Comparison of ENCODE assay signal across 9 cellular contexts in the genomic region with DNA sequence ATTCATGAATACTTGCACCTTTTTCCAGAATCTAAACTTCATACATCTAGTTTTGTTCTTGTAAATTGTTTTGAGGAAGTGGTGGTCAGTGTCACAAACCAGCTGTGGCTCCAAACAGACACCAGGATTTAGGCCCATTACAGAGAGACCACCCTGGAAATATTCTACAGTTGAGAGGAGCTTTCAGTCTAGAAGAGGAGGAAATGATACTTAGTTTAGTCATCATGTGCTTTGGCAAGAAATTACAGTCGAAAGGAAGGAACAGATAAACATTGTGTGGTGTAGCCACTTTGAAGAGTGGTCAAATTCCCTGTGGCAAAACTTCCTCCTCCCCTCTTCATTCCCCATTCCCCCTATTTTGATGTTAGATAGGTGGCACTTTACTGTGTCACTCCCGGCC. TPM values are rescaled to one million over a fixed set of nuclear protein-coding genes. Genes with fewer than 3 reads are reported as not detected.
DNase-seq lines count a peak whose midpoint lies in the region; ATAC-seq and TF ChIP-seq lines count a peak whose summit lies in the region.
"Had no signal": no experiment of that assay in that cellular context is flagged by ENCODE, and none has a peak within 500 bp of the region (broad histone marks: within the 10 kb centered on the region; RNA-seq: fewer than 3 reads in every experiment).

No MANE protein-coding gene starts in this region.

- WGBS in thyroid gland, 2 donors: 45 to 54% methylated on average over 2 of the region's 2 CpGs

- DNase-seq in ELR (ENCODE audit: low read depth) (peak; percentile 94), SJSA1 (ENCODE audit: low read depth in 1 of 2, low spot score in 2 of 2) (peak; percentile 65 to 91), left lung (no peak), thyroid gland (no peak), NCI-H1048 (lab: John Stamatoyannopoulos, UW) (no peak), GM20000 (ENCODE audit: low spot score) (no peak)

- no peaks in the 10 kb centered on the region for H3K9me3 ChIP-seq in SJSA1 (replicated peaks)
- H3K9me3 ChIP-seq in left lung: no peaks in the 10 kb centered on the region
- no peaks in the 10 kb centered on the region for H3K9me3 ChIP-seq in thyroid gland

- H3K36me3 ChIP-seq in SJSA1: peaks cover 7% of the 10 kb centered on the region; the same call in 1 of the 2 replicates
- H3K36me3 ChIP-seq in left lung: no peaks in the 10 kb centered on the region
- no peaks in the 10 kb centered on the region for H3K36me3 ChIP-seq in thyroid gland

- no peak for TF ChIP-seq CTCF in left lung (IDR thresholded peaks at IDR 0.05)
- TF ChIP-seq CTCF in thyroid gland (IDR thresholded peaks at IDR 0.05): no peak
- no peak for TF ChIP-seq CTCF in GM20000 (IDR thresholded peaks at IDR 0.05; ENCODE audit: extremely low read depth, missing control alignments)

- H3K27me3 ChIP-seq in SJSA1 (replicated peaks) (no peaks in the 10 kb centered on the region), left lung (no peaks in the 10 kb centered on the region), thyroid gland (no peaks in the 10 kb centered on the region)

- intact Hi-C loops in left lung (cut with DNase I) (no loop called here), thyroid gland (cut with DNase I) (no loop called here)

- peaks cover 87% of the 10 kb centered on the region for H3K4me1 ChIP-seq in SJSA1 (replicated peaks)
- peaks cover 47 to 58% of the 10 kb centered on the region in 2 donors for H3K4me1 ChIP-seq in left lung
- H3K4me1 ChIP-seq in thyroid gland: peaks cover 0 to 14% of the 10 kb centered on the region in 2 donors

- TF ChIP-seq POLR2A in thyroid gland (IDR thresholded peaks at IDR 0.05): no peak

- H3K27ac ChIP-seq in SJSA1: peak overlapping the region; percentile 60
- H3K27ac ChIP-seq in left lung: peak overlapping the region; percentile 57 to 77
- no peak overlapping the region for H3K27ac ChIP-seq in thyroid gland
- H3K27ac ChIP-seq: SK-N-MC had no signal

- H3K4me3 ChIP-seq in SJSA1 (no peak overlapping the region), left lung (no peak overlapping the region), thyroid gland (replicated peaks in 1 of 3) (no peak overlapping the region)
- H3K4me3 ChIP-seq: SK-N-MC had no signal

- ATAC-seq in HG02678 (IDR thresholded peaks at IDR 0.05; ENCODE audit: unreplicated experiment) (peak; percentile 59), left lung (peak; percentile 66), HG03045 (IDR thresholded peaks at IDR 0.05; ENCODE audit: unreplicated experiment) (no peak)

RNA-seq across cellular contexts. Expression of a gene that starts 15.7 kb away (rescaled TPM):
- total RNA-seq in SJSA1 (2014; rRNA removed; shearing (Covaris generic)): 39.6 and 59.1 TPM in 2 replicates
- 10 to 100 TPM; 20.8 to 55.8 TPM for total RNA-seq in left lung
- 10 to 100 TPM; 13.5 to 25.9 (median 21.2) TPM for total RNA-seq in thyroid gland

Comparison
In these comparisons a context has a peak if more than half of its experiments do, and no peak if none do; other contexts are left out.
1. DNase-seq: peak in ELR (single experiment) and SJSA1 (2 of 2); none in left lung (0 of 2), thyroid gland (0 of 2), NCI-H1048 (single experiment) and GM20000 (single experiment).
2. H3K27ac ChIP-seq: peak in SJSA1 (single experiment) and left lung (2 of 2); none in thyroid gland (0 of 3).